1 cellular context compared by ENCODE assay signal in the genomic region with DNA sequence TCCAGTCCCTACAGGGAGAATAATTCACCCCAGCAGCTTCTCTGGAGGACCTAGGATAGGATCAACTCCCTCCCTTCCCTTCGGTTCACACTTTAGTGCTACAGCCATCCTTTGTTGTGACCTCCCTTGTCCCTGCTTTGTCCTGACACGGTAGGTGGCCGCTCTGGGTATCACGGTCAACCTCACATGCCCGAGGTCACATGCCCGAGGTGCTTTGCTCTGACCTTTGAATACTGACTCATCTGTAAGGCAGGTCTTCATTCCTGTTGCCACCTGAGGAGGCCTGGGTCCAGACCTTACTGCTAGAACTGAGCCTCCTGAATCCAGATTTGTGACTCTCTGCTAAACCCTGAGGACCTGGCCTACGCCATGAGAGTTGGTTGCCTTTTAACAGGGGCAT.
TF ChIP-seq lines count a peak whose summit lies in the region.

No MANE protein-coding gene starts in this region.

TF ChIP-seq in HepG2, 621 proteins besides CTCF, POLR2A, EP300 and RAD21 (continues in another document):
- TF ChIP-seq LCORL (IDR thresholded peaks at IDR 0.05) (no peak), LCORL (CRISPR knock-in tag; IDR thresholded peaks at IDR 0.05) (no peak), ZMYM4 (CRISPR knock-in tag; IDR thresholded peaks at IDR 0.05) (no peak), TBX3 (IDR thresholded peaks at IDR 0.05; ENCODE audit: borderline replicate concordance) (peak; percentile 38; the same call in 1 of the 2 replicates), KDM5B (CRISPR knock-in tag; IDR thresholded peaks at IDR 0.05; ENCODE audit: borderline replicate concordance) (no peak), ZNF17 (CRISPR knock-in tag; IDR thresholded peaks at IDR 0.05) (no peak), SOX13 (IDR thresholded peaks at IDR 0.05) (no peak), SOX13 (CRISPR knock-in tag; conservative IDR thresholded peaks at IDR 0.05 in 1 of 2, IDR thresholded peaks at IDR 0.05 in 1 of 2) (peak in 1 of 2 experiments; percentile 49; a peak in 1 of 4 replicates), PAWR (CRISPR knock-in tag; IDR thresholded peaks at IDR 0.05; ENCODE audit: borderline replicate concordance) (no peak), CEBPG (CRISPR knock-in tag; IDR thresholded peaks at IDR 0.05) (no peak), IRX3 (CRISPR knock-in tag; IDR thresholded peaks at IDR 0.05; ENCODE audit: borderline replicate concordance, low read depth) (no peak), RXRA (CRISPR knock-in tag; IDR thresholded peaks at IDR 0.05) (peak; percentile 63; the same call in 1 of the 2 replicates), ZNF7 (CRISPR knock-in tag; IDR thresholded peaks at IDR 0.05) (no peak), ZNF530 (CRISPR knock-in tag; IDR thresholded peaks at IDR 0.05; ENCODE audit: low read depth) (no peak), TEAD3 (CRISPR knock-in tag; optimal IDR thresholded peaks at IDR 0.05; ENCODE audit: borderline replicate concordance) (peak; percentile 46), DPF2 (CRISPR knock-in tag; IDR thresholded peaks at IDR 0.05; ENCODE audit: borderline replicate concordance, low read depth) (no peak), ZNF562 (CRISPR knock-in tag; IDR thresholded peaks at IDR 0.05; ENCODE audit: borderline replicate concordance) (no peak), TCF7L2 (IDR thresholded peaks at IDR 0.05; ENCODE audit: low read depth, low read length) (no peak), FOSL1 (CRISPR knock-in tag; IDR thresholded peaks at IDR 0.05; ENCODE audit: borderline replicate concordance) (peak; percentile 69; the same call in 1 of the 2 replicates), ARNT (IDR thresholded peaks at IDR 0.05) (no peak), RARA (CRISPR knock-in tag; IDR thresholded peaks at IDR 0.05) (0 out of 2 replicates have a peak, but pooled peaks have one; percentile 34), NR2F1 (CRISPR knock-in tag; IDR thresholded peaks at IDR 0.05) (peak; percentile 35 to 83; a peak in 2 of 4 replicates), KDM5A (IDR thresholded peaks at IDR 0.05; ENCODE audit: borderline replicate concordance, low read length) (no peak), FOSL2 (CRISPR knock-in tag; IDR thresholded peaks at IDR 0.05) (peak; percentile 91), HES4 (CRISPR knock-in tag; IDR thresholded peaks at IDR 0.05; ENCODE audit: borderline replicate concordance) (no peak), ZKSCAN5 (CRISPR knock-in tag; IDR thresholded peaks at IDR 0.05) (no peak), FOXO1 (CRISPR knock-in tag; IDR thresholded peaks at IDR 0.05) (no peak)
- TF ChIP-seq, protein P1, sequence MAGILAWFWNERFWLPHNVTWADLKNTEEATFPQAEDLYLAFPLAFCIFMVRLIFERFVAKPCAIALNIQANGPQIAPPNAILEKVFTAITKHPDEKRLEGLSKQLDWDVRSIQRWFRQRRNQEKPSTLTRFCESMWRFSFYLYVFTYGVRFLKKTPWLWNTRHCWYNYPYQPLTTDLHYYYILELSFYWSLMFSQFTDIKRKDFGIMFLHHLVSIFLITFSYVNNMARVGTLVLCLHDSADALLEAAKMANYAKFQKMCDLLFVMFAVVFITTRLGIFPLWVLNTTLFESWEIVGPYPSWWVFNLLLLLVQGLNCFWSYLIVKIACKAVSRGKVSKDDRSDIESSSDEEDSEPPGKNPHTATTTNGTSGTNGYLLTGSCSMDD (CRISPR knock-in tag; IDR thresholded peaks at IDR 0.05): no peak
- TF ChIP-seq, protein P2, sequence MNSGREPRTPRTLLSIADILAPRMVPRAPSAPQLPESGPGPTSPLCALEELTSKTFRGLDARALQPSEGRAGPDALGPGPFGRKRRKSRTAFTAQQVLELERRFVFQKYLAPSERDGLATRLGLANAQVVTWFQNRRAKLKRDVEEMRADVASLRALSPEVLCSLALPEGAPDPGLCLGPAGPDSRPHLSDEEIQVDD (CRISPR knock-in tag; IDR thresholded peaks at IDR 0.05; ENCODE audit: borderline replicate concordance): no peak
- TF ChIP-seq, protein P3, sequence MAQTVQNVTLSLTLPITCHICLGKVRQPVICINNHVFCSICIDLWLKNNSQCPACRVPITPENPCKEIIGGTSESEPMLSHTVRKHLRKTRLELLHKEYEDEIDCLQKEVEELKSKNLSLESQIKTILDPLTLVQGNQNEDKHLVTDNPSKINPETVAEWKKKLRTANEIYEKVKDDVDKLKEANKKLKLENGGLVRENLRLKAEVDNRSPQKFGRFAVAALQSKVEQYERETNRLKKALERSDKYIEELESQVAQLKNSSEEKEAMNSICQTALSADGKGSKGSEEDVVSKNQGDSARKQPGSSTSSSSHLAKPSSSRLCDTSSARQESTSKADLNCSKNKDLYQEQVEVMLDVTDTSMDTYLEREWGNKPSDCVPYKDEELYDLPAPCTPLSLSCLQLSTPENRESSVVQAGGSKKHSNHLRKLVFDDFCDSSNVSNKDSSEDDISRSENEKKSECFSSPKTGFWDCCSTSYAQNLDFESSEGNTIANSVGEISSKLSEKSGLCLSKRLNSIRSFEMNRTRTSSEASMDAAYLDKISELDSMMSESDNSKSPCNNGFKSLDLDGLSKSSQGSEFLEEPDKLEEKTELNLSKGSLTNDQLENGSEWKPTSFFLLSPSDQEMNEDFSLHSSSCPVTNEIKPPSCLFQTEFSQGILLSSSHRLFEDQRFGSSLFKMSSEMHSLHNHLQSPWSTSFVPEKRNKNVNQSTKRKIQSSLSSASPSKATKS (CRISPR knock-in tag; IDR thresholded peaks at IDR 0.05): no peak
- TF ChIP-seq, protein P4, sequence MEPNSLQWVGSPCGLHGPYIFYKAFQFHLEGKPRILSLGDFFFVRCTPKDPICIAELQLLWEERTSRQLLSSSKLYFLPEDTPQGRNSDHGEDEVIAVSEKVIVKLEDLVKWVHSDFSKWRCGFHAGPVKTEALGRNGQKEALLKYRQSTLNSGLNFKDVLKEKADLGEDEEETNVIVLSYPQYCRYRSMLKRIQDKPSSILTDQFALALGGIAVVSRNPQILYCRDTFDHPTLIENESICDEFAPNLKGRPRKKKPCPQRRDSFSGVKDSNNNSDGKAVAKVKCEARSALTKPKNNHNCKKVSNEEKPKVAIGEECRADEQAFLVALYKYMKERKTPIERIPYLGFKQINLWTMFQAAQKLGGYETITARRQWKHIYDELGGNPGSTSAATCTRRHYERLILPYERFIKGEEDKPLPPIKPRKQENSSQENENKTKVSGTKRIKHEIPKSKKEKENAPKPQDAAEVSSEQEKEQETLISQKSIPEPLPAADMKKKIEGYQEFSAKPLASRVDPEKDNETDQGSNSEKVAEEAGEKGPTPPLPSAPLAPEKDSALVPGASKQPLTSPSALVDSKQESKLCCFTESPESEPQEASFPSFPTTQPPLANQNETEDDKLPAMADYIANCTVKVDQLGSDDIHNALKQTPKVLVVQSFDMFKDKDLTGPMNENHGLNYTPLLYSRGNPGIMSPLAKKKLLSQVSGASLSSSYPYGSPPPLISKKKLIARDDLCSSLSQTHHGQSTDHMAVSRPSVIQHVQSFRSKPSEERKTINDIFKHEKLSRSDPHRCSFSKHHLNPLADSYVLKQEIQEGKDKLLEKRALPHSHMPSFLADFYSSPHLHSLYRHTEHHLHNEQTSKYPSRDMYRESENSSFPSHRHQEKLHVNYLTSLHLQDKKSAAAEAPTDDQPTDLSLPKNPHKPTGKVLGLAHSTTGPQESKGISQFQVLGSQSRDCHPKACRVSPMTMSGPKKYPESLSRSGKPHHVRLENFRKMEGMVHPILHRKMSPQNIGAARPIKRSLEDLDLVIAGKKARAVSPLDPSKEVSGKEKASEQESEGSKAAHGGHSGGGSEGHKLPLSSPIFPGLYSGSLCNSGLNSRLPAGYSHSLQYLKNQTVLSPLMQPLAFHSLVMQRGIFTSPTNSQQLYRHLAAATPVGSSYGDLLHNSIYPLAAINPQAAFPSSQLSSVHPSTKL (CRISPR knock-in tag; IDR thresholded peaks at IDR 0.05): 0 out of 2 replicates have a peak, but pooled peaks have one; percentile 26
- TF ChIP-seq, protein P5, sequence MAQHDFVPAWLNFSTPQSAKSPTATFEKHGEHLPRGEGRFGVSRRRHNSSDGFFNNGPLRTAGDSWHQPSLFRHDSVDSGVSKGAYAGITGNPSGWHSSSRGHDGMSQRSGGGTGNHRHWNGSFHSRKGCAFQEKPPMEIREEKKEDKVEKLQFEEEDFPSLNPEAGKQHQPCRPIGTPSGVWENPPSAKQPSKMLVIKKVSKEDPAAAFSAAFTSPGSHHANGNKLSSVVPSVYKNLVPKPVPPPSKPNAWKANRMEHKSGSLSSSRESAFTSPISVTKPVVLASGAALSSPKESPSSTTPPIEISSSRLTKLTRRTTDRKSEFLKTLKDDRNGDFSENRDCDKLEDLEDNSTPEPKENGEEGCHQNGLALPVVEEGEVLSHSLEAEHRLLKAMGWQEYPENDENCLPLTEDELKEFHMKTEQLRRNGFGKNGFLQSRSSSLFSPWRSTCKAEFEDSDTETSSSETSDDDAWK (CRISPR knock-in tag; IDR thresholded peaks at IDR 0.05): no peak
- TF ChIP-seq, protein P6, sequence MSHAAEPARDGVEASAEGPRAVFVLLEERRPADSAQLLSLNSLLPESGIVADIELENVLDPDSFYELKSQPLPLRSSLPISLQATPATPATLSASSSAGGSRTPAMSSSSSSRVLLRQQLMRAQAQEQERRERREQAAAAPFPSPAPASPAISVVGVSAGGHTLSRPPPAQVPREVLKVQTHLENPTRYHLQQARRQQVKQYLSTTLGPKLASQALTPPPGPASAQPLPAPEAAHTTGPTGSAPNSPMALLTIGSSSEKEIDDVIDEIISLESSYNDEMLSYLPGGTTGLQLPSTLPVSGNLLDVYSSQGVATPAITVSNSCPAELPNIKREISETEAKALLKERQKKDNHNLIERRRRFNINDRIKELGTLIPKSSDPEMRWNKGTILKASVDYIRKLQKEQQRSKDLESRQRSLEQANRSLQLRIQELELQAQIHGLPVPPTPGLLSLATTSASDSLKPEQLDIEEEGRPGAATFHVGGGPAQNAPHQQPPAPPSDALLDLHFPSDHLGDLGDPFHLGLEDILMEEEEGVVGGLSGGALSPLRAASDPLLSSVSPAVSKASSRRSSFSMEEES (CRISPR knock-in tag; IDR thresholded peaks at IDR 0.05): no peak; the same call in 1 of the 2 replicates
- TF ChIP-seq, protein P7, sequence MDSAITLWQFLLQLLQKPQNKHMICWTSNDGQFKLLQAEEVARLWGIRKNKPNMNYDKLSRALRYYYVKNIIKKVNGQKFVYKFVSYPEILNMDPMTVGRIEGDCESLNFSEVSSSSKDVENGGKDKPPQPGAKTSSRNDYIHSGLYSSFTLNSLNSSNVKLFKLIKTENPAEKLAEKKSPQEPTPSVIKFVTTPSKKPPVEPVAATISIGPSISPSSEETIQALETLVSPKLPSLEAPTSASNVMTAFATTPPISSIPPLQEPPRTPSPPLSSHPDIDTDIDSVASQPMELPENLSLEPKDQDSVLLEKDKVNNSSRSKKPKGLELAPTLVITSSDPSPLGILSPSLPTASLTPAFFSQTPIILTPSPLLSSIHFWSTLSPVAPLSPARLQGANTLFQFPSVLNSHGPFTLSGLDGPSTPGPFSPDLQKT (CRISPR knock-in tag; IDR thresholded peaks at IDR 0.05; ENCODE audit: borderline replicate concordance): no peak
- TF ChIP-seq, protein P8, sequence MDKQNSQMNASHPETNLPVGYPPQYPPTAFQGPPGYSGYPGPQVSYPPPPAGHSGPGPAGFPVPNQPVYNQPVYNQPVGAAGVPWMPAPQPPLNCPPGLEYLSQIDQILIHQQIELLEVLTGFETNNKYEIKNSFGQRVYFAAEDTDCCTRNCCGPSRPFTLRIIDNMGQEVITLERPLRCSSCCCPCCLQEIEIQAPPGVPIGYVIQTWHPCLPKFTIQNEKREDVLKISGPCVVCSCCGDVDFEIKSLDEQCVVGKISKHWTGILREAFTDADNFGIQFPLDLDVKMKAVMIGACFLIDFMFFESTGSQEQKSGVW (CRISPR knock-in tag; IDR thresholded peaks at IDR 0.05; ENCODE audit: borderline replicate concordance): no peak
- TF ChIP-seq, protein P9, sequence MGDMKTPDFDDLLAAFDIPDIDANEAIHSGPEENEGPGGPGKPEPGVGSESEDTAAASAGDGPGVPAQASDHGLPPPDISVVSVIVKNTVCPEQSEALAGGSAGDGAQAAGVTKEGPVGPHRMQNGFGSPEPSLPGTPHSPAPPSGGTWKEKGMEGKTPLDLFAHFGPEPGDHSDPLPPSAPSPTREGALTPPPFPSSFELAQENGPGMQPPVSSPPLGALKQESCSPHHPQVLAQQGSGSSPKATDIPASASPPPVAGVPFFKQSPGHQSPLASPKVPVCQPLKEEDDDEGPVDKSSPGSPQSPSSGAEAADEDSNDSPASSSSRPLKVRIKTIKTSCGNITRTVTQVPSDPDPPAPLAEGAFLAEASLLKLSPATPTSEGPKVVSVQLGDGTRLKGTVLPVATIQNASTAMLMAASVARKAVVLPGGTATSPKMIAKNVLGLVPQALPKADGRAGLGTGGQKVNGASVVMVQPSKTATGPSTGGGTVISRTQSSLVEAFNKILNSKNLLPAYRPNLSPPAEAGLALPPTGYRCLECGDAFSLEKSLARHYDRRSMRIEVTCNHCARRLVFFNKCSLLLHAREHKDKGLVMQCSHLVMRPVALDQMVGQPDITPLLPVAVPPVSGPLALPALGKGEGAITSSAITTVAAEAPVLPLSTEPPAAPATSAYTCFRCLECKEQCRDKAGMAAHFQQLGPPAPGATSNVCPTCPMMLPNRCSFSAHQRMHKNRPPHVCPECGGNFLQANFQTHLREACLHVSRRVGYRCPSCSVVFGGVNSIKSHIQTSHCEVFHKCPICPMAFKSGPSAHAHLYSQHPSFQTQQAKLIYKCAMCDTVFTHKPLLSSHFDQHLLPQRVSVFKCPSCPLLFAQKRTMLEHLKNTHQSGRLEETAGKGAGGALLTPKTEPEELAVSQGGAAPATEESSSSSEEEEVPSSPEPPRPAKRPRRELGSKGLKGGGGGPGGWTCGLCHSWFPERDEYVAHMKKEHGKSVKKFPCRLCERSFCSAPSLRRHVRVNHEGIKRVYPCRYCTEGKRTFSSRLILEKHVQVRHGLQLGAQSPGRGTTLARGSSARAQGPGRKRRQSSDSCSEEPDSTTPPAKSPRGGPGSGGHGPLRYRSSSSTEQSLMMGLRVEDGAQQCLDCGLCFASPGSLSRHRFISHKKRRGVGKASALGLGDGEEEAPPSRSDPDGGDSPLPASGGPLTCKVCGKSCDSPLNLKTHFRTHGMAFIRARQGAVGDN (CRISPR knock-in tag; IDR thresholded peaks at IDR 0.05): peak; percentile 52; the same call in 1 of the 2 replicates
- TF ChIP-seq, protein P10, sequence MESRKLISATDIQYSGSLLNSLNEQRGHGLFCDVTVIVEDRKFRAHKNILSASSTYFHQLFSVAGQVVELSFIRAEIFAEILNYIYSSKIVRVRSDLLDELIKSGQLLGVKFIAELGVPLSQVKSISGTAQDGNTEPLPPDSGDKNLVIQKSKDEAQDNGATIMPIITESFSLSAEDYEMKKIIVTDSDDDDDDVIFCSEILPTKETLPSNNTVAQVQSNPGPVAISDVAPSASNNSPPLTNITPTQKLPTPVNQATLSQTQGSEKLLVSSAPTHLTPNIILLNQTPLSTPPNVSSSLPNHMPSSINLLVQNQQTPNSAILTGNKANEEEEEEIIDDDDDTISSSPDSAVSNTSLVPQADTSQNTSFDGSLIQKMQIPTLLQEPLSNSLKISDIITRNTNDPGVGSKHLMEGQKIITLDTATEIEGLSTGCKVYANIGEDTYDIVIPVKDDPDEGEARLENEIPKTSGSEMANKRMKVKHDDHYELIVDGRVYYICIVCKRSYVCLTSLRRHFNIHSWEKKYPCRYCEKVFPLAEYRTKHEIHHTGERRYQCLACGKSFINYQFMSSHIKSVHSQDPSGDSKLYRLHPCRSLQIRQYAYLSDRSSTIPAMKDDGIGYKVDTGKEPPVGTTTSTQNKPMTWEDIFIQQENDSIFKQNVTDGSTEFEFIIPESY (CRISPR knock-in tag; IDR thresholded peaks at IDR 0.05): no peak
- TF ChIP-seq, protein P11, sequence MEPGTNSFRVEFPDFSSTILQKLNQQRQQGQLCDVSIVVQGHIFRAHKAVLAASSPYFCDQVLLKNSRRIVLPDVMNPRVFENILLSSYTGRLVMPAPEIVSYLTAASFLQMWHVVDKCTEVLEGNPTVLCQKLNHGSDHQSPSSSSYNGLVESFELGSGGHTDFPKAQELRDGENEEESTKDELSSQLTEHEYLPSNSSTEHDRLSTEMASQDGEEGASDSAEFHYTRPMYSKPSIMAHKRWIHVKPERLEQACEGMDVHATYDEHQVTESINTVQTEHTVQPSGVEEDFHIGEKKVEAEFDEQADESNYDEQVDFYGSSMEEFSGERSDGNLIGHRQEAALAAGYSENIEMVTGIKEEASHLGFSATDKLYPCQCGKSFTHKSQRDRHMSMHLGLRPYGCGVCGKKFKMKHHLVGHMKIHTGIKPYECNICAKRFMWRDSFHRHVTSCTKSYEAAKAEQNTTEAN (CRISPR knock-in tag; conservative IDR thresholded peaks at IDR 0.05): no peak
